In the genomic region with DNA sequence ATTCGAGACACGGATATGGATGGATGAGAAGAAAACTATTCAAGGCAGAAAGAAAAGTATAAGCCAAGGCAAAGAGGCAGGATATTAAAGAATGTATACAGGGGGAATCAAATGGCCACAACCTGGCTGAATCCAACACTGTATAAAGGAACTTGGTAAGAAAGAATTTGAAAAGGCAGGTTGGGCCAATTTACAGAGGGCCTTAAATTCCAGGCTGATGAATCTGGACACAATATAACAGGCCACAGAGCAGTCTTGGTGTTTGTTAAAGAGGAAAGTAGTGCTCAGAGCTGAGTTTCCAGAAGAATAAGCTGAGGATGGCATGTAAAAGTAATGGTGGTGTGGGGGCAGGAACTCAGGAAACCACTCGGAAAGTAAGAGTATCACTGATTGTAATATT, we compare ENCODE assay signal across 19 cellular contexts.
"Had no signal": no experiment of that assay in that cellular context is flagged by ENCODE, and none has a peak within 500 bp of the region (broad histone marks: within the 10 kb centered on the region; RNA-seq: fewer than 3 reads in every experiment).

No MANE protein-coding gene starts in this region.

- H3K36me3 Mint-ChIP-seq: naive thymus-derived CD8-positive, alpha-beta T cell had no signal

- DNase-seq: effector CD8-positive, alpha-beta T cell; heart left ventricle; hippocampal formation; kidney glomerular epithelial cell; mammary epithelial cell; mucosa of descending colon; naive thymus-derived CD8-positive, alpha-beta T cell; sigmoid colon; small intestine; stimulated activated CD4-positive, alpha-beta T cell treated with anti-CD3 and anti-CD28 coated beads, Interleukin-12 subunit alpha, Interleukin-12 subunit beta, amount 100 ng/mL, for 4 hours; stimulated activated CD4-positive, alpha-beta T cell treated with anti-CD3 and anti-CD28 coated beads, Interleukin-2, amount 100 ng/mL, for 48 hours; stimulated activated naive CD8-positive, alpha-beta T cell treated with anti-CD3 and anti-CD28 coated beads, Interleukin-15, Interleukin-2, amounts not matched to agents 100 U/mL and 50 U/mL, for 24 hours; thyroid gland; upper lobe of left lung; uterus had no signal

- H3K9me3 ChIP-seq: heart left ventricle, mucosa of descending colon, right atrium auricular region, sigmoid colon, suprapubic skin, thyroid gland, upper lobe of left lung, uterus had no signal

- H3K4me3 Mint-ChIP-seq: naive thymus-derived CD8-positive, alpha-beta T cell; neural crest cell had no signal

- H3K4me1 ChIP-seq: right atrium auricular region, sigmoid colon, suprapubic skin, thyroid gland, uterus had no signal

- H3K27ac Mint-ChIP-seq: naive thymus-derived CD8-positive, alpha-beta T cell had no signal

- H3K9me3 Mint-ChIP-seq: naive thymus-derived CD8-positive, alpha-beta T cell had no signal

- H3K27ac ChIP-seq: coronary artery, heart left ventricle, right atrium auricular region, sigmoid colon, suprapubic skin, thyroid gland, upper lobe of left lung, uterus had no signal

- H3K27me3 ChIP-seq: heart left ventricle, right atrium auricular region, sigmoid colon, suprapubic skin, thyroid gland, upper lobe of left lung, uterus had no signal

- ATAC-seq: heart left ventricle; mucosa of descending colon; naive thymus-derived CD8-positive, alpha-beta T cell; stimulated activated naive CD8-positive, alpha-beta T cell treated with anti-CD3 and anti-CD28 coated beads, Interleukin-15, Interleukin-2, amounts not matched to agents 100 U/mL and 50 U/mL, for 24 hours had no signal

- H3K36me3 ChIP-seq: heart left ventricle, right atrium auricular region, sigmoid colon, suprapubic skin, thyroid gland, upper lobe of left lung, uterus had no signal

- H3K4me3 ChIP-seq: coronary artery, heart left ventricle, mucosa of descending colon, right atrium auricular region, sigmoid colon, suprapubic skin, thyroid gland, upper lobe of left lung, uterus had no signal
